In genomic region chr14:104604461-104605449, GRCh38 we compare ENCODE assay signal across 1 cellular context.
A peak's percentile ranks its signal among the peaks of the same experiment; 100 is the strongest.
TF ChIP-seq lines count a peak whose summit lies in the region.

TMEM179 (minus strand) TSS chr14:104604772; CDS start chr14:104604741, 31 bp downstream.

TF ChIP-seq in GM23338, 12 proteins besides CTCF, POLR2A, EP300 and RAD21 (continued from another document):
- TF ChIP-seq ZNF462 (CRISPR knock-in tag; IDR thresholded peaks at IDR 0.05) (no peak), STAT1 (IDR thresholded peaks at IDR 0.05; ENCODE audit: unreplicated experiment) (no peak), REST (IDR thresholded peaks at IDR 0.05; ENCODE audit: unreplicated experiment) (peak; percentile 84), POLR2AphosphoS5 (IDR thresholded peaks at IDR 0.05; ENCODE audit: low read depth) (no peak), EZH2 (IDR thresholded peaks at IDR 0.05; ENCODE audit: low read depth, unreplicated experiment) (no peak), ZNF114 (CRISPR knock-in tag; IDR thresholded peaks at IDR 0.05) (no peak), EZH2phosphoT487 (IDR thresholded peaks at IDR 0.05; ENCODE audit: unreplicated experiment) (no peak), CREB1 (CRISPR knock-in tag; IDR thresholded peaks at IDR 0.05; ENCODE audit: low read depth) (peak; percentile 42; the same call in 1 of the 2 replicates), JUNB (IDR thresholded peaks at IDR 0.05; ENCODE audit: unreplicated experiment) (no peak), NANOG (IDR thresholded peaks at IDR 0.05; ENCODE audit: borderline replicate concordance) (no peak)
